ENCODE assay signal across 9 cellular contexts in genomic region chr1:223706077-223706988, GRCh38. TPM values are rescaled to one million over a fixed set of nuclear protein-coding genes. Genes with fewer than 3 reads are reported as not detected.
DNase-seq lines count a peak whose midpoint lies in the region; ATAC-seq and TF ChIP-seq lines count a peak whose summit lies in the region.
"Had no signal": no experiment of that assay in that cellular context is flagged by ENCODE, and none has a peak within 500 bp of the region (broad histone marks: within the 10 kb centered on the region; RNA-seq: fewer than 3 reads in every experiment).

No MANE protein-coding gene starts in this region.

- H3K9me3 Mint-ChIP-seq in chondrocyte (ENCODE audit: low read depth) (no peaks in the 10 kb centered on the region), osteocyte (ENCODE audit: unreplicated experiment) (no peaks in the 10 kb centered on the region), natural killer cell (no peaks in the 10 kb centered on the region)

- no peak for TF ChIP-seq CTCF in chondrocyte (IDR thresholded peaks at IDR 0.05)
- TF ChIP-seq CTCF in osteocyte (IDR thresholded peaks at IDR 0.05), result no peak
- TF ChIP-seq CTCF in natural killer cell (IDR thresholded peaks at IDR 0.05), result no peak

- DNase-seq in DMS153 (lab: John Stamatoyannopoulos, UW) (peak; percentile 92), NCI-H2196 treated with DMSO at 0.1 percent for 48 hours (lab: John Stamatoyannopoulos, UW; ENCODE audit: unreplicated experiment) (peak; percentile 66), chondrocyte (ENCODE audit: low spot score) (no peak), osteocyte (ENCODE audit: extremely low spot score, unreplicated experiment) (peak; percentile 92), natural killer cell (no peak)
- DNase-seq: T-helper 1 cell had no signal

- H3K4me3 Mint-ChIP-seq in chondrocyte (ENCODE audit: unreplicated experiment) (peak overlapping the region; percentile 54), osteocyte (ENCODE audit: unreplicated experiment) (peak overlapping the region; percentile 38), natural killer cell (no peak overlapping the region)

- no peak for ATAC-seq in GM18907 (IDR thresholded peaks at IDR 0.05; ENCODE audit: unreplicated experiment)
- no peak for ATAC-seq in HG02938 (IDR thresholded peaks at IDR 0.05; ENCODE audit: unreplicated experiment)
- no peak for ATAC-seq in natural killer cell
- no peak for ATAC-seq in GM21528 (IDR thresholded peaks at IDR 0.05; ENCODE audit: low FRiP score, unreplicated experiment)

- no peaks in the 10 kb centered on the region for H3K36me3 Mint-ChIP-seq in chondrocyte (ENCODE audit: low read depth)
- no peaks in the 10 kb centered on the region for H3K36me3 Mint-ChIP-seq in osteocyte (ENCODE audit: unreplicated experiment)
- no peaks in the 10 kb centered on the region for H3K36me3 Mint-ChIP-seq in natural killer cell

- peaks cover 92% of the 10 kb centered on the region for H3K4me1 Mint-ChIP-seq in chondrocyte (ENCODE audit: low read depth)
- H3K4me1 Mint-ChIP-seq in osteocyte (ENCODE audit: unreplicated experiment), result peaks cover 87% of the 10 kb centered on the region
- peaks cover 19 to 20% of the 10 kb centered on the region in 2 donors for H3K4me1 Mint-ChIP-seq in natural killer cell

- H3K27me3 Mint-ChIP-seq in chondrocyte (ENCODE audit: low read depth) (no peaks in the 10 kb centered on the region), osteocyte (ENCODE audit: unreplicated experiment) (no peaks in the 10 kb centered on the region), natural killer cell (ENCODE audit: low read depth in 2 of 2) (no peaks in the 10 kb centered on the region)

- intact Hi-C loops in natural killer cell (cut with micrococcal nuclease), result no loop called here

- H3K27ac Mint-ChIP-seq in chondrocyte (ENCODE audit: unreplicated experiment) (peak overlapping the region; percentile 97), osteocyte (ENCODE audit: unreplicated experiment) (peak overlapping the region; percentile 92), natural killer cell (no peak overlapping the region)

RNA-seq across cellular contexts. Expression of gene CAPN2, which starts 6.0 kb away (rescaled TPM):
- total RNA-seq in chondrocyte (202 to 241 TPM (median 238 TPM) in 3 replicates), osteocyte (271 and 278 TPM in 2 replicates), natural killer cell (100 to 1,000 TPM; 228 to 275 (median 236) TPM)

RNA-seq across cellular contexts. Expression of gene CAPN8, which starts 40.8 kb away (rescaled TPM):
- total RNA-seq in chondrocyte (not detected in 3 replicates), osteocyte (not detected in 2 replicates), natural killer cell (1 to 10 TPM in 1 of 3 donors, under 1 TPM in 2; 0.18 to 6.7 (median 0.84) TPM)

Comparison
In these comparisons a context has a peak if more than half of its experiments do, and no peak if none do; other contexts are left out.
1. DNase-seq: peak in DMS153 (single experiment), NCI-H2196 treated with DMSO at 0.1 percent for 48 hours (single experiment) and osteocyte (single experiment); none in chondrocyte (single experiment) and natural killer cell (single experiment).
2. H3K27ac Mint-ChIP-seq: peak in chondrocyte (single experiment) and osteocyte (single experiment); none in natural killer cell (0 of 2).